Comparison of ENCODE assay signal across 8 cellular contexts in the genomic region with DNA sequence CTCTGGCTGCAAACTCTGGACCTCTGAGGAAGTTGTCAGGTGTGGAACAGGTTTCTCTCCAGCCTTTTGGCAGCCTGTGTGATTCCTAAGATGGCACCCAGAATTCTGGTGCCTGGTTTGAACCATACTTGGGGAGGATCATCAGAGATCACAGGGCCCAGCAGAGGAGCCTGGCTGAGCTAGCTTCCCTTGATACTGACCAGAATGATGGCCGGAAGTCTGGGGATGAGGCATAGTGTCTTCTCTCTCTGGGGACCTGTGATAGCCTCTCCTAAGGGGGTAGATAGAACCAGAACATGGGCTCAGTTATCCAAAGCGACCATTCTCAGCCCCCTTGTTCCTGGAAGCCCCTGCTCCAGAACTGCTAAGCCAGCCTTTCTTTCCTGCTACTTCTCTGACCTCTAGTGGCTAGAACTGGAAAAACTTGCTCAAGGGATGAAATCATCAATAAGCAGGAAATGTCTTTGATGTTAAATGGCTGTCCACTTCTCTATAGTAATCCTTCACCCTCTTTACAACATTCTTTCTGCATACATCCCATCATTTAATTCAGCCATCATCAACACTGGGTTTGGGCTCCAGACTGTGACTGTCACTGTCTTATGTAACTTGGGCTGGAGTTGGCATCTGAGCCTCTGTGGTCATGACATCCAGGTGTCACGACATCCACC. TPM values are rescaled to one million over a fixed set of nuclear protein-coding genes. Genes with fewer than 3 reads are reported as not detected.
DNase-seq lines count a peak whose midpoint lies in the region; ATAC-seq, FAIRE-seq and TF ChIP-seq lines count a peak whose summit lies in the region.

No MANE protein-coding gene starts in this region.

- no peak for TF ChIP-seq EP300 in H1 (IDR thresholded peaks at IDR 0.05; ENCODE audit: borderline replicate concordance in 1 of 2, low read depth in 2 of 2, low read length in 2 of 2)

- H3K23me2 ChIP-seq in H1 (ENCODE audit: low read depth, low read length): no peaks in the 10 kb centered on the region

- H2BK5ac ChIP-seq in H1 (ENCODE audit: low read depth, low read length): no peak overlapping the region

- H3K27ac Mint-ChIP-seq in activated CD8-positive, alpha-beta memory T cell treated with anti-CD3 and anti-CD28 coated beads, Interleukin-2, amount 10 ng/mL, durations not matched to agents 7 days and 5 days: peak overlapping the region; percentile 65
- H3K27ac Mint-ChIP-seq in naive thymus-derived CD4-positive, alpha-beta T cell: peak overlapping the region in 3 of 9 donors; percentile 13 to 95 (median 54)

- H2AFZ ChIP-seq in KMS-11 (ENCODE audit: low read depth) (no peak overlapping the region), H1 (ENCODE audit: low read length) (no peak overlapping the region)

- no peak overlapping the region for H2AK5ac ChIP-seq in H1 (ENCODE audit: low read depth, low read length)

- no peak overlapping the region for H2BK20ac ChIP-seq in H1 (ENCODE audit: low read length)

- H3K18ac ChIP-seq in H1 (ENCODE audit: extremely low read depth, low read length): no peak overlapping the region

- POLR2A ChIA-PET in Panc1 (lab: Charles Lee): no interaction called here
- POLR2A ChIA-PET in H1 (lab: Charles Lee; ENCODE audit: partially characterized antibody): no interaction called here
- POLR2A ChIA-PET in naive thymus-derived CD4-positive, alpha-beta T cell (lab: Charles Lee): no interaction called here

- no peak overlapping the region for H4K91ac ChIP-seq in H1 (replicated peaks; ENCODE audit: insufficient read length, low read length)

- in situ Hi-C loops in Panc1 (cut with HindIII; ENCODE audit: low pct_unique_long_range_greater_than_20kb, low sequenced_read_pairs): no loop called here

- H2BK120ac ChIP-seq in H1 (replicated peaks; ENCODE audit: low read depth, low read length): no peak overlapping the region

- H3K27me3 ChIP-seq in KMS-11 (ENCODE audit: insufficient read depth, low read depth): no peaks in the 10 kb centered on the region
- no peaks in the 10 kb centered on the region for H3K27me3 ChIP-seq in Panc1 (ENCODE audit: control insufficient read depth, insufficient read depth, low read length)
- H3K27me3 ChIP-seq in H1 (replicated peaks in 1 of 4; ENCODE audit: control insufficient read depth in 3 of 4, extremely low read depth in 1 of 4, insufficient read depth in 3 of 4, low read length in 3 of 4): no peaks in the 10 kb centered on the region
- H3K27me3 ChIP-seq in naive thymus-derived CD4-positive, alpha-beta T cell (ENCODE audit: control insufficient read depth in 2 of 2, insufficient read depth in 2 of 2, low read length in 2 of 2): no peaks in the 10 kb centered on the region

- TF ChIP-seq POLR2A in H1 (IDR thresholded peaks at IDR 0.05; ENCODE audit: control extremely low read depth in 1 of 2, low read depth in 2 of 2, low read length in 2 of 2): no peak

- H3K79me2 ChIP-seq in KMS-11 (ENCODE audit: insufficient read depth, low read depth) (peaks cover 95% of the 10 kb centered on the region), H1 (ENCODE audit: control insufficient read depth in 1 of 2, insufficient read depth in 2 of 2, low read length in 2 of 2) (peaks cover 0 to 46% of the 10 kb centered on the region in 2 experiments; a peak in 2 of 4 replicates)

- no TSS peak for BruUV-seq in Panc1 (replicated peaks; lab: Mats Ljungman, UMichigan)

- intact Hi-C loops in Panc1 (cut with micrococcal nuclease; ENCODE audit: unreplicated experiment): loop anchor here (1.0 to 5.0 kb wide), 2 partner anchors 250 to 576 kb away; no protein-coding TSS in a partner anchor
- intact Hi-C loops in naive thymus-derived CD4-positive, alpha-beta T cell (cut with micrococcal nuclease): loop anchor here (1.0 to 10.0 kb wide), 6 partner anchors 95 to 708 kb away; no protein-coding TSS in a partner anchor

- H3K27me3 Mint-ChIP-seq in activated CD8-positive, alpha-beta memory T cell treated with anti-CD3 and anti-CD28 coated beads, Interleukin-2, amount 10 ng/mL, durations not matched to agents 7 days and 5 days: no peaks in the 10 kb centered on the region
- no peaks in the 10 kb centered on the region for H3K27me3 Mint-ChIP-seq in naive thymus-derived CD4-positive, alpha-beta T cell

- ATAC-seq in activated CD8-positive, alpha-beta memory T cell treated with anti-CD3 and anti-CD28 coated beads, Interleukin-2, amount 10 ng/mL, durations not matched to agents 7 days and 5 days: peak; percentile 20
- ATAC-seq in Panc1 (no peak; the same call in none of the 2 replicates), GM18517 (IDR thresholded peaks at IDR 0.05; ENCODE audit: unreplicated experiment) (no peak)
- ATAC-seq in naive thymus-derived CD4-positive, alpha-beta T cell: peak; percentile 38

- H3K4me2 ChIP-seq in KMS-11 (peak overlapping the region; percentile 27), H1 (ENCODE audit: insufficient read depth in 1 of 2, low read depth in 2 of 2, low read length in 2 of 2) (no peak overlapping the region)

- no peak overlapping the region for H3K4me3 ChIP-seq in KMS-11 (IDR thresholded peaks at IDR 0.05; ENCODE audit: insufficient read depth, low read depth, low read length)
- H3K4me3 ChIP-seq in Panc1 (ENCODE audit: low read depth in 2 of 2, low read length in 2 of 2): no peak overlapping the region
- H3K4me3 ChIP-seq in H1 (ENCODE audit: extremely low read depth in 1 of 4, insufficient read depth in 2 of 4, low read depth in 3 of 4, low read length in 4 of 4): no peak overlapping the region
- H3K4me3 ChIP-seq in naive thymus-derived CD4-positive, alpha-beta T cell (ENCODE audit: low read length): no peak overlapping the region

- TF ChIP-seq CTCF in KMS-11 (conservative IDR thresholded peaks at IDR 0.05; ENCODE audit: low read depth, low read length) (peak; percentile 89), Panc1 (IDR thresholded peaks at IDR 0.05) (peak; percentile 69), H1 (IDR thresholded peaks at IDR 0.05; ENCODE audit: control extremely low read depth in 1 of 3, insufficient read depth in 1 of 3, low read depth in 1 of 3, low read length in 3 of 3) (peak in 2 of 3 experiments; percentile 78 to 80; a peak in 3 of 4 replicates)

- TF ChIP-seq RAD21 in H1 (IDR thresholded peaks at IDR 0.05 in 1 of 2, conservative IDR thresholded peaks at IDR 0.05 in 1 of 2; ENCODE audit: low read depth in 2 of 2, low read length in 2 of 2): peak; percentile 95 to 96

- peak overlapping the region; percentile 29 for H3K4me3 Mint-ChIP-seq in activated CD8-positive, alpha-beta memory T cell treated with anti-CD3 and anti-CD28 coated beads, Interleukin-2, amount 10 ng/mL, durations not matched to agents 7 days and 5 days
- H3K4me3 Mint-ChIP-seq in naive thymus-derived CD4-positive, alpha-beta T cell: peak overlapping the region in 2 of 10 donors; percentile 23 to 37

- 80% methylated on average over 3 of the region's 3 CpGs; no CpG with 5 or more reads in 1 of the 2 experiments for WGBS in H1 (ENCODE audit: extremely low coverage in 1 of 2, insufficient coverage in 1 of 2, insufficient read length in 1 of 2, insufficient replicate concordance in 2 of 2, low coverage in 1 of 2, low lambda C conversion rate in 2 of 2, missing lambda C conversion rate in 1 of 2), 2 experiments

- no peak overlapping the region for H3K23ac ChIP-seq in H1 (ENCODE audit: insufficient read length)

- peaks cover 85% of the 10 kb centered on the region for H3K4me1 Mint-ChIP-seq in activated CD8-positive, alpha-beta memory T cell treated with anti-CD3 and anti-CD28 coated beads, Interleukin-2, amount 10 ng/mL, durations not matched to agents 7 days and 5 days
- H3K4me1 Mint-ChIP-seq in naive thymus-derived CD4-positive, alpha-beta T cell: peaks cover 52 to 98% (median 63%) of the 10 kb centered on the region in 7 donors

- H4K20me1 ChIP-seq in KMS-11 (ENCODE audit: insufficient read depth) (no peaks in the 10 kb centered on the region), H1 (replicated peaks in 1 of 2; ENCODE audit: control insufficient read depth in 1 of 2, insufficient read depth in 2 of 2, low read length in 2 of 2) (peaks cover 2 to 9% of the 10 kb centered on the region in 2 experiments)

- peak; percentile 66 for FAIRE-seq in H1 (lab: Jason Lieb, UNC)

- no peak overlapping the region for H2BK12ac ChIP-seq in H1 (ENCODE audit: low read depth, low read length)

- H3K9me3 ChIP-seq in Panc1 (ENCODE audit: control insufficient read depth, insufficient read depth, low read depth, low read length): no peaks in the 10 kb centered on the region
- peaks cover 0 to 6% of the 10 kb centered on the region in 2 experiments; a peak in 1 of 4 replicates for H3K9me3 ChIP-seq in H1 (ENCODE audit: insufficient read depth in 2 of 2, low read depth in 1 of 2, low read length in 1 of 2)
- no peaks in the 10 kb centered on the region for H3K9me3 ChIP-seq in naive thymus-derived CD4-positive, alpha-beta T cell (ENCODE audit: control insufficient read depth in 2 of 3, low read length in 3 of 3)

- CTCF ChIA-PET in activated CD8-positive, alpha-beta memory T cell treated with anti-CD3 and anti-CD28 coated beads, Interleukin-2, amount 10 ng/mL, durations not matched to agents 7 days and 5 days (lab: Charles Lee): interaction anchor here (0.7 to 3.0 kb wide), 8 partner anchors 9 to 271 kb away, joined by 3 to 16 read pairs (median 4); no protein-coding TSS in a partner anchor
- CTCF ChIA-PET in Panc1 (lab: Charles Lee): interaction anchor here (0.6 kb wide), 1 partner anchor 172 kb away, joined by 5 read pairs; no protein-coding TSS in a partner anchor
- CTCF ChIA-PET in H1 (lab: Charles Lee; ENCODE audit: partially characterized antibody): interaction anchor here (0.7 to 5.8 kb wide), 29 partner anchors 9 to 578 kb away, joined by 3 to 55 read pairs (median 4); no protein-coding TSS in a partner anchor
- CTCF ChIA-PET in naive thymus-derived CD4-positive, alpha-beta T cell (lab: Charles Lee): interaction anchor here (0.8 kb wide), 1 partner anchor 124 kb away, joined by 4 read pairs; no protein-coding TSS in a partner anchor

- H3K36me3 ChIP-seq in KMS-11 (ENCODE audit: insufficient read depth) (no peaks in the 10 kb centered on the region), Panc1 (ENCODE audit: control insufficient read depth, insufficient read depth, low read length) (no peaks in the 10 kb centered on the region), H1 (ENCODE audit: control insufficient read depth in 2 of 4, insufficient read depth in 4 of 4, low read length in 3 of 4) (0 out of 8 replicates have a peak, but pooled peaks cover 0 to 5% (median 0%) of the 10 kb centered on the region in 4 experiments)
- H3K36me3 ChIP-seq in naive thymus-derived CD4-positive, alpha-beta T cell (ENCODE audit: control insufficient read depth in 2 of 3, insufficient read depth in 3 of 3, low read length in 3 of 3): no peaks in the 10 kb centered on the region

- peaks cover 58% of the 10 kb centered on the region for H3K36me3 Mint-ChIP-seq in activated CD8-positive, alpha-beta memory T cell treated with anti-CD3 and anti-CD28 coated beads, Interleukin-2, amount 10 ng/mL, durations not matched to agents 7 days and 5 days
- peaks cover 0 to 51% (median 4%) of the 10 kb centered on the region in 5 donors for H3K36me3 Mint-ChIP-seq in naive thymus-derived CD4-positive, alpha-beta T cell

- H3K9ac ChIP-seq in KMS-11: no peak overlapping the region
- H3K9ac ChIP-seq in H1 (replicated peaks in 1 of 4; ENCODE audit: extremely low read depth in 1 of 4, low read depth in 3 of 4, low read length in 3 of 4): no peak overlapping the region

- H3K27ac ChIP-seq in KMS-11 (peak overlapping the region; percentile 2; the same call in 1 of the 2 replicates), Panc1 (ENCODE audit: low read length) (no peak overlapping the region), H1 (ENCODE audit: low read depth, low read length) (no peak overlapping the region)
- H3K27ac ChIP-seq in naive thymus-derived CD4-positive, alpha-beta T cell (ENCODE audit: low read depth, low read length): no peak overlapping the region

- H4K8ac ChIP-seq in H1 (ENCODE audit: extremely low read depth, insufficient read depth, low read length): no peak overlapping the region

- H3K9me3 Mint-ChIP-seq in activated CD8-positive, alpha-beta memory T cell treated with anti-CD3 and anti-CD28 coated beads, Interleukin-2, amount 10 ng/mL, durations not matched to agents 7 days and 5 days (ENCODE audit: low read depth): no peaks in the 10 kb centered on the region
- H3K9me3 Mint-ChIP-seq in naive thymus-derived CD4-positive, alpha-beta T cell: peaks cover 0 to 8% (median 0%) of the 10 kb centered on the region in 11 donors

- no peak overlapping the region for H4K5ac ChIP-seq in H1 (ENCODE audit: insufficient read length, low read depth, low read length)

- no peak overlapping the region for H3K4ac ChIP-seq in H1 (replicated peaks; ENCODE audit: insufficient read length, low read depth, low read length)

- no peak overlapping the region for H2BK15ac ChIP-seq in H1 (ENCODE audit: low read length)

- H3K14ac ChIP-seq in H1 (ENCODE audit: insufficient read length): no peak overlapping the region

- no peak overlapping the region for H3K56ac ChIP-seq in H1 (replicated peaks; ENCODE audit: insufficient read length, low read depth, low read length)

- DNase-seq in activated CD8-positive, alpha-beta memory T cell treated with anti-CD3 and anti-CD28 coated beads, Interleukin-2, amount 10 ng/mL, durations not matched to agents 7 days and 5 days: no peak
- no peak for DNase-seq in activated CD8-positive, alpha-beta memory T cell treated with anti-CD3 and anti-CD28 coated beads, Interleukin-2, amount 50 U/mL, for 48 hours
- DNase-seq in Panc1 (ENCODE audit: low read depth, low spot score) (peak; percentile 22), H1 (ENCODE audit: low read depth in 1 of 2, low spot score in 2 of 2) (peak in 1 of 2 experiments; percentile 53)
- peak in 4 of 9 donors; percentile 17 to 38 (median 32) for DNase-seq in naive thymus-derived CD4-positive, alpha-beta T cell
- DNase-seq in stimulated activated CD4-positive, alpha-beta T cell treated with anti-CD3 and anti-CD28 coated beads, Interleukin-2, amount 100 ng/mL, for 48 hours: no peak

- H3K79me1 ChIP-seq in H1 (ENCODE audit: low read depth, low read length): no peaks in the 10 kb centered on the region

- H3K4me1 ChIP-seq in KMS-11 (ENCODE audit: low read depth, poor library complexity, severe bottlenecking) (peaks cover 100% of the 10 kb centered on the region), Panc1 (ENCODE audit: control insufficient read depth, insufficient read depth, low read length) (no peaks in the 10 kb centered on the region), H1 (replicated peaks in 1 of 4; ENCODE audit: control insufficient read depth in 3 of 4, insufficient read depth in 4 of 4, low read length in 3 of 4) (peaks cover 0 to under 1% (median under 1%) of the 10 kb centered on the region in 4 experiments; a peak in 2 of 7 replicates)
- peaks cover 22 to 41% of the 10 kb centered on the region in 2 donors for H3K4me1 ChIP-seq in naive thymus-derived CD4-positive, alpha-beta T cell (ENCODE audit: control insufficient read depth in 2 of 2, insufficient read depth in 2 of 2, low read length in 2 of 2)

RNA-seq across cellular contexts. Expression of gene C9orf152, which starts 55.1 kb away (rescaled TPM):
- not detected for total RNA-seq in activated CD8-positive, alpha-beta memory T cell treated with anti-CD3 and anti-CD28 coated beads, Interleukin-2, amount 10 ng/mL, durations not matched to agents 7 days and 5 days
- 0.10 TPM for total RNA-seq in Panc1 (2021; ENCODE audit: unreplicated experiment)
- polyA plus RNA-seq in Panc1 (2012; ENCODE audit: insufficient read length): not detected
- total RNA-seq in H1 (2021; fragmentation: NEBNext Ultra II Directional; extraction: Animal tissue kit (Norgen Biotek cat#: 25700)): not detected in 2 replicates
- polyA plus RNA-seq in H1 (2011; rRNA removed): not detected in 2 replicates
- not detected for polyA plus RNA-seq in H1 (2011; cell fraction: cytosol; rRNA removed)
- not detected for polyA plus RNA-seq in H1 (2011; cell fraction: nucleus; rRNA removed)
- not detected in 4 replicates for polyA plus RNA-seq in H1 (2012, experiment 1 of 2)
- not detected for polyA plus RNA-seq in H1 (2012, experiment 2 of 2)
- not detected for polyA plus RNA-seq in H1 (2013, experiment 1 of 2)
- polyA plus RNA-seq in H1 (2013, experiment 2 of 2): not detected
- not detected in 2 replicates for polyA minus RNA-seq in H1 (2011; rRNA and poly(A)+ RNA removed)
- not detected for polyA minus RNA-seq in H1 (2011; cell fraction: cytosol; rRNA and poly(A)+ RNA removed)
- not detected for polyA minus RNA-seq in H1 (2011; cell fraction: nucleus; rRNA and poly(A)+ RNA removed)
- total RNA-seq in naive thymus-derived CD4-positive, alpha-beta T cell: not detected
- polyA plus RNA-seq in naive thymus-derived CD4-positive, alpha-beta T cell: not detected

Comparison
In these comparisons a context has a peak if more than half of its experiments do, and no peak if none do; other contexts are left out.
1. ATAC-seq: peak in activated CD8-positive, alpha-beta memory T cell treated with anti-CD3 and anti-CD28 coated beads, Interleukin-2, amount 10 ng/mL, durations not matched to agents 7 days and 5 days (single experiment) and naive thymus-derived CD4-positive, alpha-beta T cell (single experiment); none in Panc1 (single experiment) and GM18517 (single experiment).
2. Peak in every context shown above with its lines, with median percentiles within 50 percentile points of each other: CTCF ChIP-seq.